ENCODE assay signal across 1 cellular context in the genomic region with DNA sequence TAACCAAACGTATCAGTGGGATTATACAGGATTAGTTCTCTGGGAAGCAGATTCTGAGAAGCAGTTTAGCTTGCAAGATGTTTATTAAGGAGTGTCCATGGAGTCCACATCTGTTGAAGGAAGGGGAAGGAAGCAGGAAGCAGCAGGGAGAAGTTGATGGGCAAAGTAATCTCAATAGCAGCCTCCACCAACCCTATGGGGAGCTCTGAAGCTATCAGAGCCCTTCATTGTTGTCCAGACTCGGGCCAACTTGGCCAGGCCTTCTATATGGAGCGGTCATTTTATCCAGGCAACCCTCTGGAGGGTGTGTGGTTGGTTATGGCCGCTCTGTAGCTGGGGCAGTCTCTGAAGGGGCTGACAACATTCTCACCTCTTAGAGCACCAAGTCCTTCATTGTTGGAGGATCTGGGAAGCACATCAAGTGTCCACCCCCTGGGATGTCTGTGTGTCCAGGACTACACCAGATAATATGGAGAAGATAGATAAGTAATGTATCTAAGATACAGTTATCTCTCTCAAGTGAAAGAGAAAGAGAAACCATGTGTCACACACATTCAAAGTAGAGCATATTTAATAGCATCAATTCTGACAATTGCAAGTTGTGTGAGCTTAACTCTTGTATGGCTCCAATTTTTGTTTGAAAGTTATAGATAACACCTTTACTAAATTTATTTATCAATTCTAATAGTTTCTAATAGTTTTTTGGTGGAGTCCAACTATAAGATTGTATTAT.
TF ChIP-seq lines count a peak whose summit lies in the region.

No MANE protein-coding gene starts in this region.

TF ChIP-seq in GM12878, 131 proteins besides CTCF, POLR2A, EP300 and RAD21 (continued from another document):
- TF ChIP-seq, protein P1, sequence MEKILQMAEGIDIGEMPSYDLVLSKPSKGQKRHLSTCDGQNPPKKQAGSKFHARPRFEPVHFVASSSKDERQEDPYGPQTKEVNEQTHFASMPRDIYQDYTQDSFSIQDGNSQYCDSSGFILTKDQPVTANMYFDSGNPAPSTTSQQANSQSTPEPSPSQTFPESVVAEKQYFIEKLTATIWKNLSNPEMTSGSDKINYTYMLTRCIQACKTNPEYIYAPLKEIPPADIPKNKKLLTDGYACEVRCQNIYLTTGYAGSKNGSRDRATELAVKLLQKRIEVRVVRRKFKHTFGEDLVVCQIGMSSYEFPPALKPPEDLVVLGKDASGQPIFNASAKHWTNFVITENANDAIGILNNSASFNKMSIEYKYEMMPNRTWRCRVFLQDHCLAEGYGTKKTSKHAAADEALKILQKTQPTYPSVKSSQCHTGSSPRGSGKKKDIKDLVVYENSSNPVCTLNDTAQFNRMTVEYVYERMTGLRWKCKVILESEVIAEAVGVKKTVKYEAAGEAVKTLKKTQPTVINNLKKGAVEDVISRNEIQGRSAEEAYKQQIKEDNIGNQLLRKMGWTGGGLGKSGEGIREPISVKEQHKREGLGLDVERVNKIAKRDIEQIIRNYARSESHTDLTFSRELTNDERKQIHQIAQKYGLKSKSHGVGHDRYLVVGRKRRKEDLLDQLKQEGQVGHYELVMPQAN (conservative IDR thresholded peaks at IDR 0.05): no peak
- TF ChIP-seq CHD2 (IDR thresholded peaks at IDR 0.05; ENCODE audit: borderline replicate concordance, low read depth, low read length) (no peak), TARDBP (IDR thresholded peaks at IDR 0.05; ENCODE audit: borderline replicate concordance) (no peak), SPI1 (IDR thresholded peaks at IDR 0.05; ENCODE audit: borderline replicate concordance, insufficient read depth, low read depth, low read length) (no peak), GABPA (IDR thresholded peaks at IDR 0.05; ENCODE audit: low read depth) (no peak)
TF ChIP-seq in GM12878: peak in this region for 0.
